ENCODE assay signal across 16 cellular contexts in the genomic region with DNA sequence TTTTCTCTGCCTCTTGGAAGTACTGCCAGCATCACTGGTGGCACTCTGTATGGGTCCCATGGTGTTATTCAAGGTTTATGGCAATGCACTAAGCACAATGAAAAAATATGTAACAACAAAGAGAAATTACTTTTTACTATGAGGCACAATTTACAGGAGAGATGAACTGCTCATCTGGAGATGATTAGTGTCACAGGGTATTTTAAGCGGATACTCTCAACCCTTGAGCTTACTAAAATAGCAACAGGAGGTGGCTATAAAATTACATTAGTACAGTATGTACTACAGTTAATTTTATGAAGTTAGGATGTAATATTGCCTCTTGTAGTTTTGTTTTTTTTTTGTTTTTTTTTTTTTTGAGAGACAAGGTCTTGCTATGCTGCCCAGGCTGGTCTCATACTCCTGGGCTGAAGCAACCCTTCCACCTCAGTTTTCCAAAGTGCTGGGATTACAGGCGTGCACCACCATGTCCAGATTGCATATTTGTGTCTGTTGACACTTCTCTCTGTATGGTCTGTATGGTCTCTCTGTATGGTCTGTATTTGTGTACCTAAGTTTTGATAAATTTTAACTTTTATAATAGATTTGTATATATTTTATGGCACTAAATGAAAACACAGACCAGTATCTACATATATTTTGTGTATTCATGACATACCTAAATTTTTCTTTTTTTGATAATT.
DNase-seq lines count a peak whose midpoint lies in the region; ATAC-seq, FAIRE-seq and TF ChIP-seq lines count a peak whose summit lies in the region.
"Had no signal": no experiment of that assay in that cellular context is flagged by ENCODE, and none has a peak within 500 bp of the region (broad histone marks: within the 10 kb centered on the region; RNA-seq: fewer than 3 reads in every experiment).

No MANE protein-coding gene starts in this region.

- H3K9ac ChIP-seq in SK-N-MC (ENCODE audit: insufficient read length) = no peak overlapping the region

- no peak for FAIRE-seq in frontal cortex (lab: Jason Lieb, UNC)

- DNase-seq in GM04504 (ENCODE audit: low read depth) (peak; percentile 17), SK-N-MC (ENCODE audit: low read depth, low spot score) (peak; percentile 10), heart left ventricle (no peak), psoas muscle (no peak), substantia nigra (lab: John Stamatoyannopoulos, UW) (no peak), frontal cortex (ENCODE audit: low spot score in 2 of 2) (no peak), NCI-H524 (lab: John Stamatoyannopoulos, UW) (no peak), upper lobe of right lung (no peak)
- DNase-seq: C1 segment of cervical spinal cord, H9, NCI-H1436 treated with DMSO at 0.1 percent for 48 hours, NCI-H2081, NCI-H2227 treated with DMSO at 0.1 percent for 48 hours, NCI-H526, OCI-M1 had no signal

- 69 to 83% (median 80%) methylated on average over 2 of the region's 2 CpGs for WGBS in heart left ventricle, 4 donors
- 27 to 64% (median 48%) methylated on average over 2 of the region's 2 CpGs for WGBS in psoas muscle, 3 donors

- no peak for TF ChIP-seq POLR2A in heart left ventricle (IDR thresholded peaks at IDR 0.05)

- H3K9me3 ChIP-seq in SK-N-MC (ENCODE audit: low read depth, low read length) (no peaks in the 10 kb centered on the region), heart left ventricle (no peaks in the 10 kb centered on the region), psoas muscle (no peaks in the 10 kb centered on the region), upper lobe of right lung (no peaks in the 10 kb centered on the region)

- TF ChIP-seq CTCF in heart left ventricle (IDR thresholded peaks at IDR 0.05) (no peak), psoas muscle (IDR thresholded peaks at IDR 0.05) (no peak), upper lobe of right lung (IDR thresholded peaks at IDR 0.05) (no peak)

- H3K27ac ChIP-seq in SK-N-MC (no peak overlapping the region), heart left ventricle (no peak overlapping the region), psoas muscle (peak overlapping the region; percentile 82), substantia nigra (ENCODE audit: low read depth, low read length, poor library complexity, severe bottlenecking) (no peak overlapping the region), upper lobe of right lung (no peak overlapping the region)
- H3K27ac ChIP-seq: RWPE1 had no signal

- intact Hi-C loops in heart left ventricle (cut with DNase I) = no loop called here
- intact Hi-C loops in psoas muscle (cut with DNase I) = no loop called here
- intact Hi-C loops in upper lobe of right lung (cut with DNase I) = no loop called here

- H3K4me3 ChIP-seq in SK-N-MC (no peak overlapping the region), heart left ventricle (no peak overlapping the region), psoas muscle (no peak overlapping the region), upper lobe of right lung (no peak overlapping the region)

- peak; percentile 62 to 89 (median 88) for ATAC-seq in heart left ventricle
- peak; percentile 93 to 96 (median 96) for ATAC-seq in psoas muscle
- ATAC-seq in upper lobe of right lung = no peak

- H3K4me1 ChIP-seq in heart left ventricle = peaks cover 0 to 30% (median 1%) of the 10 kb centered on the region in 12 donors
- peaks cover 33% of the 10 kb centered on the region for H3K4me1 ChIP-seq in psoas muscle
- peaks cover 7% of the 10 kb centered on the region for H3K4me1 ChIP-seq in upper lobe of right lung

- H3K36me3 ChIP-seq in SK-N-MC (ENCODE audit: insufficient read depth, low read length) = peaks cover 21% of the 10 kb centered on the region
- H3K36me3 ChIP-seq in heart left ventricle = peaks cover 0 to 9% (median 3%) of the 10 kb centered on the region in 9 donors
- H3K36me3 ChIP-seq in psoas muscle (ENCODE audit: insufficient read depth in 1 of 2, low read depth in 1 of 2) = peaks cover 0 to 5% of the 10 kb centered on the region in 2 donors
- H3K36me3 ChIP-seq in upper lobe of right lung = no peaks in the 10 kb centered on the region

- H3K27me3 ChIP-seq in heart left ventricle (no peaks in the 10 kb centered on the region), psoas muscle (ENCODE audit: insufficient read depth in 3 of 3, low read length in 2 of 3) (no peaks in the 10 kb centered on the region), upper lobe of right lung (no peaks in the 10 kb centered on the region)

Comparison
In these comparisons a context has a peak if more than half of its experiments do, and no peak if none do; other contexts are left out.
1. DNase-seq: peak in GM04504 (single experiment) and SK-N-MC (single experiment); none in heart left ventricle (0 of 5), psoas muscle (0 of 2), substantia nigra (0 of 49), frontal cortex (0 of 2), NCI-H524 (0 of 2) and upper lobe of right lung (single experiment).